In the genomic region with DNA sequence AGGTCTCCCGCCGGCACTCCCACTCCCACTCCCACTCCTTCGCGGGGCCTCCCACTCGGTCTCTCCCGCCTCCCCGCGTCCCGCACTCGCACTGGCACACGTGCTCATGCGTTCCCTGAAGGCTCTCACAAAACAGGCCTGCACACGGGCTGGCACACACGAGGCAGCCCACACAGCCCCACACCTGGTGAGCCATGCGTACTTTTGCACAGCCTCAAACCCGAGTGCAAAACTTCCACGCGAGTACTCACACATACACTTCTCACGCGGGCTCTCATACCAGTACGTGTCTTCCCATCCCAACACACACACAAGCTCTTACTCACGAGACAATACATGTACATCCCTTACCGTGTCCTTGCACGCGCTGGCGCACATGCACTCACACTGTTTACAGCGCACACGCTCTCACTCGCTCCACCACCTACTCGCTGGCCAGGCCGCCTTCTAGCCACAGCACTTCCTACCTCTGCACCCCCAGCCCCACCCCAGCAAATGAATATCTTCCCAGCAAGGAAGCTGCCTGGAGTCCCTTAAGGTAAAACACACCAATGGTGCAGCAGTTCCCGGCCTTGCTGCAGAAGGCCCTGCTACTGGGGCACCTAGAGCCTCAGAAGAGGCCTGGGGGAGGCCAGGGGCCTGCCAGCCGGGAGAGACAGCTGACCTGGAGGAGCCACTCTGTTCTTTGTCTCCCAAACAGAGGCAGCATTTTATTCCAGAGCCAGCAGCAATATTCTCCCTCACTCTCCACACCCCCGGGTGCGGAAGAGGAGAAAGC, we compare ENCODE assay signal across 8 cellular contexts.
DNase-seq lines count a peak whose midpoint lies in the region; ATAC-seq lines count a peak whose summit lies in the region.

No MANE protein-coding gene starts in this region.

- peaks cover 32% of the 10 kb centered on the region for H3K4me1 Mint-ChIP-seq in activated naive CD4-positive, alpha-beta T cell treated with anti-CD3 and anti-CD28 coated beads, Interleukin-2, amount 10 ng/mL, durations not matched to agents 7 days and 5 days

- peaks cover 3% of the 10 kb centered on the region for H3K36me3 Mint-ChIP-seq in activated naive CD4-positive, alpha-beta T cell treated with anti-CD3 and anti-CD28 coated beads, Interleukin-2, amount 10 ng/mL, durations not matched to agents 7 days and 5 days

- H3K4me3 ChIP-seq in adipocyte (ENCODE audit: low read length) (peak overlapping the region; percentile 61), rectal smooth muscle tissue (ENCODE audit: low read length) (peak overlapping the region; percentile 60)

- H3K9me3 Mint-ChIP-seq in activated naive CD4-positive, alpha-beta T cell treated with anti-CD3 and anti-CD28 coated beads, Interleukin-2, amount 10 ng/mL, durations not matched to agents 7 days and 5 days: no peaks in the 10 kb centered on the region

- H3K4me1 ChIP-seq in adipocyte (ENCODE audit: control insufficient read depth, insufficient read depth, low read length): peaks cover 35% of the 10 kb centered on the region
- H3K4me1 ChIP-seq in rectal smooth muscle tissue (ENCODE audit: control insufficient read depth, insufficient read depth, low read length): peaks cover 18% of the 10 kb centered on the region

- CTCF ChIA-PET in activated naive CD4-positive, alpha-beta T cell treated with anti-CD3 and anti-CD28 coated beads, Interleukin-2, amount 10 ng/mL, durations not matched to agents 7 days and 5 days (lab: Charles Lee): no interaction called here

- H3K4me3 Mint-ChIP-seq in activated naive CD4-positive, alpha-beta T cell treated with anti-CD3 and anti-CD28 coated beads, Interleukin-2, amount 10 ng/mL, durations not matched to agents 7 days and 5 days: peak overlapping the region; percentile 75

- no peaks in the 10 kb centered on the region for H3K9me3 ChIP-seq in adipocyte (ENCODE audit: control insufficient read depth, low read length)

- H3K27ac ChIP-seq in rectal smooth muscle tissue (ENCODE audit: low read depth, low read length): peak overlapping the region; percentile 63

- H3K36me3 ChIP-seq in adipocyte (ENCODE audit: control insufficient read depth, insufficient read depth, low read length, severe bottlenecking) (no peaks in the 10 kb centered on the region), rectal smooth muscle tissue (ENCODE audit: control insufficient read depth, insufficient read depth, low read length) (no peaks in the 10 kb centered on the region)

- peak overlapping the region; percentile 88 for H3K9ac ChIP-seq in adipocyte (ENCODE audit: low read length)
- H3K9ac ChIP-seq in rectal smooth muscle tissue (ENCODE audit: low read length): no peak overlapping the region

- H3K27me3 Mint-ChIP-seq in activated naive CD4-positive, alpha-beta T cell treated with anti-CD3 and anti-CD28 coated beads, Interleukin-2, amount 10 ng/mL, durations not matched to agents 7 days and 5 days: peaks cover 94% of the 10 kb centered on the region

- no peaks in the 10 kb centered on the region for H3K27me3 ChIP-seq in adipocyte (replicated peaks; ENCODE audit: control insufficient read depth, insufficient read depth, low read length)
- peaks cover 5% of the 10 kb centered on the region for H3K27me3 ChIP-seq in rectal smooth muscle tissue (ENCODE audit: control insufficient read depth, insufficient read depth, low read length)

- no peak for ATAC-seq in HG02884 (IDR thresholded peaks at IDR 0.05; ENCODE audit: unreplicated experiment)

- no peak overlapping the region for H3K27ac Mint-ChIP-seq in activated naive CD4-positive, alpha-beta T cell treated with anti-CD3 and anti-CD28 coated beads, Interleukin-2, amount 10 ng/mL, durations not matched to agents 7 days and 5 days

- DNase-seq in activated naive CD4-positive, alpha-beta T cell treated with anti-CD3 and anti-CD28 coated beads, Interleukin-2, amount 10 ng/mL, durations not matched to agents 7 days and 5 days: no peak
- DNase-seq in activated naive CD4-positive, alpha-beta T cell treated with Interleukin-2 at 50 U/mL for 16 hours: no peak
- DNase-seq in adipocyte (ENCODE audit: low read depth): no peak
- DNase-seq in hepatic stellate cell (ENCODE audit: low spot score): peak; percentile 27
- DNase-seq in HPDE6-E6E7 (ENCODE audit: extremely low spot score): no peak
- DNase-seq in EL: no peak
